ENCODE assay signal across 26 cellular contexts in the genomic region with DNA sequence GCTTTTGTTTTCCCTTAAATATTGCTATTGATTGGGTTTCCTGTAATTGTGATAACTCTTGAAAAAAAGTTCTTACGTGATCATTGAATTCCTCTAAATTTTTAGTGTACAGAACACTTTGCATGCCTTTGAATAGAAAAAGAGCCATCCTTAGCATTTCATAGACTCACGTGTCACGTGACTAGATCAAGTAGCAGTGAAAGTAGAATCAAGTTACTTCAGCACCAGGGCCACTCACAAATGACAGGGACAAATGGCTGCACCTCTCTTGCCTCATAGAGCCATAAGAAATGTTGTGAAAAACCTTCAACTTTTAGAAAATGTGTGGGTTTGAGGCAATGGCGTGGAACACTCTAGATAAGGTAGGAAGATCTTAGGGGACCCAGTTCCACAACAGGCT.
"Had no signal": no experiment of that assay in that cellular context is flagged by ENCODE, and none has a peak within 500 bp of the region (broad histone marks: within the 10 kb centered on the region; RNA-seq: fewer than 3 reads in every experiment).

No MANE protein-coding gene starts in this region.

- H3K4me2 ChIP-seq: hepatocyte had no signal

- H3K27ac Mint-ChIP-seq: stimulated activated naive CD8-positive, alpha-beta T cell treated with anti-CD3 and anti-CD28 coated beads, Interleukin-15, amount 100 ng/mL, for 72 hours had no signal

- H2AFZ ChIP-seq: hepatocyte had no signal

- H3K4me1 ChIP-seq: colonic mucosa, pancreas, prostate gland, right lobe of liver, spleen, testis, transverse colon had no signal

- H3K4me3 Mint-ChIP-seq: naive B cell; nephron; stimulated activated naive B cell treated with anti-CD40 and anti-IgM and Interleukin-4, amounts not matched to agents 10 μg/mL and 1 μg/mL and 100 μg/mL, for 72 hours; stimulated activated naive CD8-positive, alpha-beta T cell treated with anti-CD3 and anti-CD28 coated beads, Interleukin-15, amount 100 ng/mL, for 72 hours had no signal

- H3K79me2 ChIP-seq: hepatocyte had no signal

- H3K27ac ChIP-seq: colonic mucosa, foreskin keratinocyte, hepatocyte, pancreas, prostate gland, right lobe of liver, spleen, testis, transverse colon had no signal

- H3K4me3 ChIP-seq: colonic mucosa, hepatocyte, lung, pancreas, prostate gland, right lobe of liver, spleen, testis, transverse colon had no signal

- ATAC-seq: foreskin keratinocyte; left cardiac atrium; left ventricle myocardium superior; pancreas; right lobe of liver; stimulated activated naive B cell treated with anti-CD40 and anti-IgM and Interleukin-4, amounts not matched to agents 10 μg/mL and 1 μg/mL and 100 μg/mL, for 72 hours; stimulated activated naive CD8-positive, alpha-beta T cell treated with anti-CD3 and anti-CD28 coated beads, Interleukin-15, amount 100 ng/mL, for 72 hours had no signal

- DNase-seq: colonic mucosa; dermis blood vessel endothelial cell; foreskin keratinocyte; head of caudate nucleus; kidney; left cardiac atrium; left ventricle myocardium superior; mesenchymal stem cell; midbrain; naive B cell; occipital lobe; pancreas; retina; right lobe of liver; spleen; stimulated activated CD4-positive, alpha-beta T cell treated with anti-CD3 and anti-CD28 coated beads, Interleukin-15, amount 100 ng/mL, for 24 hours; stimulated activated CD4-positive, alpha-beta T cell treated with anti-CD3 and anti-CD28 coated beads, Interleukin-1b, Interleukin-23, amount 100 ng/mL, for 48 hours; stimulated activated CD4-positive, alpha-beta T cell treated with anti-CD3 and anti-CD28 coated beads, Interleukin-4, amount 100 ng/mL, for 4 hours; stimulated activated naive B cell treated with anti-CD40 and anti-IgM and Interleukin-4, amounts not matched to agents 10 μg/mL and 1 μg/mL and 100 μg/mL, for 72 hours; stimulated activated naive CD8-positive, alpha-beta T cell treated with anti-CD3 and anti-CD28 coated beads, Interleukin-15, amount 100 ng/mL, for 72 hours; testis; transverse colon had no signal

- H3K9me3 ChIP-seq: colonic mucosa, pancreas, prostate gland, right lobe of liver, spleen, testis, transverse colon had no signal

- H3K27me3 ChIP-seq: colonic mucosa, foreskin keratinocyte, hepatocyte, pancreas, right lobe of liver, spleen, testis, transverse colon had no signal

- H3K27me3 Mint-ChIP-seq: naive B cell; stimulated activated naive B cell treated with anti-CD40 and anti-IgM and Interleukin-4, amounts not matched to agents 10 μg/mL and 1 μg/mL and 100 μg/mL, for 72 hours; stimulated activated naive CD8-positive, alpha-beta T cell treated with anti-CD3 and anti-CD28 coated beads, Interleukin-15, amount 100 ng/mL, for 72 hours had no signal

- H3K9me3 Mint-ChIP-seq: naive B cell; nephron; stimulated activated naive B cell treated with anti-CD40 and anti-IgM and Interleukin-4, amounts not matched to agents 10 μg/mL and 1 μg/mL and 100 μg/mL, for 72 hours; stimulated activated naive CD8-positive, alpha-beta T cell treated with anti-CD3 and anti-CD28 coated beads, Interleukin-15, amount 100 ng/mL, for 72 hours had no signal

- H3K36me3 ChIP-seq: colonic mucosa, pancreas, prostate gland had no signal

- H3K4me1 Mint-ChIP-seq: naive B cell; stimulated activated naive CD8-positive, alpha-beta T cell treated with anti-CD3 and anti-CD28 coated beads, Interleukin-15, amount 100 ng/mL, for 72 hours had no signal
